In genomic region chr17:40622509-40622928, GRCh38 we compare ENCODE assay signal across 16 cellular contexts. TPM values are rescaled to one million over a fixed set of nuclear protein-coding genes. Genes with fewer than 3 reads are reported as not detected.
A peak's percentile ranks its signal among the peaks of the same experiment; 100 is the strongest.
DNase-seq lines count a peak whose midpoint lies in the region; ATAC-seq lines count a peak whose summit lies in the region.
"Had no signal": no experiment of that assay in that cellular context is flagged by ENCODE, and none has a peak within 500 bp of the region (broad histone marks: within the 10 kb centered on the region; RNA-seq: fewer than 3 reads in every experiment).

No MANE protein-coding gene starts in this region.

- H3K9me3 Mint-ChIP-seq in activated T-helper 1 cell treated with anti-CD3 and anti-CD28 coated beads, Interleukin-12 subunit alpha, Interleukin-12 subunit beta, Interleukin-2, Interleukin-4 antibody, amounts not matched to agents 30 ng/mL and 10 ng/mL and 1 ng/mL, durations not matched to agents 14 hours and 24 hours and 36 hours = no peaks in the 10 kb centered on the region
- no peaks in the 10 kb centered on the region for H3K9me3 Mint-ChIP-seq in stimulated activated naive B cell treated with anti-CD40 and anti-IgM and Interleukin-4, amounts not matched to agents 10 μg/mL and 1 μg/mL and 100 μg/mL, for 72 hours

- peaks cover 12% of the 10 kb centered on the region for H3K36me3 Mint-ChIP-seq in activated T-helper 1 cell treated with anti-CD3 and anti-CD28 coated beads, Interleukin-12 subunit alpha, Interleukin-12 subunit beta, Interleukin-2, Interleukin-4 antibody, amounts not matched to agents 30 ng/mL and 10 ng/mL and 1 ng/mL, durations not matched to agents 14 hours and 24 hours and 36 hours (ENCODE audit: low read depth)
- peaks cover 8% of the 10 kb centered on the region in 2 donors for H3K36me3 Mint-ChIP-seq in stimulated activated naive B cell treated with anti-CD40 and anti-IgM and Interleukin-4, amounts not matched to agents 10 μg/mL and 1 μg/mL and 100 μg/mL, for 72 hours

- intact Hi-C loops in activated T-helper 1 cell treated with anti-CD3 and anti-CD28 coated beads, Interleukin-12 subunit alpha, Interleukin-12 subunit beta, Interleukin-2, Interleukin-4 antibody, amounts not matched to agents 30 ng/mL and 10 ng/mL and 1 ng/mL, durations not matched to agents 14 hours and 24 hours and 36 hours (cut with micrococcal nuclease) = loop anchor here (5.0 to 10.0 kb wide), 4 partner anchors 180 to 1042 kb away; no protein-coding TSS in a partner anchor

- ATAC-seq in stimulated activated naive B cell treated with anti-CD40 and anti-IgM and Interleukin-4, amounts not matched to agents 10 μg/mL and 1 μg/mL and 100 μg/mL, for 72 hours (replicated peaks) = peak; percentile 64 to 73
- no peak for ATAC-seq in GM18511 (IDR thresholded peaks at IDR 0.05; ENCODE audit: unreplicated experiment)
- ATAC-seq in GM19463 (IDR thresholded peaks at IDR 0.05; ENCODE audit: unreplicated experiment) = no peak

- H3K27ac Mint-ChIP-seq in activated T-helper 1 cell treated with anti-CD3 and anti-CD28 coated beads, Interleukin-12 subunit alpha, Interleukin-12 subunit beta, Interleukin-2, Interleukin-4 antibody, amounts not matched to agents 30 ng/mL and 10 ng/mL and 1 ng/mL, durations not matched to agents 14 hours and 24 hours and 36 hours = peak overlapping the region; percentile 71
- H3K27ac Mint-ChIP-seq in stimulated activated naive B cell treated with anti-CD40 and anti-IgM and Interleukin-4, amounts not matched to agents 10 μg/mL and 1 μg/mL and 100 μg/mL, for 72 hours = peak overlapping the region; percentile 72

- peaks cover 70% of the 10 kb centered on the region for H3K4me1 Mint-ChIP-seq in activated T-helper 1 cell treated with anti-CD3 and anti-CD28 coated beads, Interleukin-12 subunit alpha, Interleukin-12 subunit beta, Interleukin-2, Interleukin-4 antibody, amounts not matched to agents 30 ng/mL and 10 ng/mL and 1 ng/mL, durations not matched to agents 14 hours and 24 hours and 36 hours (ENCODE audit: low read depth)
- H3K4me1 Mint-ChIP-seq in stimulated activated naive B cell treated with anti-CD40 and anti-IgM and Interleukin-4, amounts not matched to agents 10 μg/mL and 1 μg/mL and 100 μg/mL, for 72 hours = peaks cover 45 to 76% of the 10 kb centered on the region in 2 donors

- H3K27me3 Mint-ChIP-seq in activated T-helper 1 cell treated with anti-CD3 and anti-CD28 coated beads, Interleukin-12 subunit alpha, Interleukin-12 subunit beta, Interleukin-2, Interleukin-4 antibody, amounts not matched to agents 30 ng/mL and 10 ng/mL and 1 ng/mL, durations not matched to agents 14 hours and 24 hours and 36 hours (ENCODE audit: insufficient read depth) = no peaks in the 10 kb centered on the region
- H3K27me3 Mint-ChIP-seq in stimulated activated naive B cell treated with anti-CD40 and anti-IgM and Interleukin-4, amounts not matched to agents 10 μg/mL and 1 μg/mL and 100 μg/mL, for 72 hours = no peaks in the 10 kb centered on the region

- H3K4me3 Mint-ChIP-seq in activated T-helper 1 cell treated with anti-CD3 and anti-CD28 coated beads, Interleukin-12 subunit alpha, Interleukin-12 subunit beta, Interleukin-2, Interleukin-4 antibody, amounts not matched to agents 30 ng/mL and 10 ng/mL and 1 ng/mL, durations not matched to agents 14 hours and 24 hours and 36 hours = peak overlapping the region; percentile 35
- peak overlapping the region; percentile 37 to 47 for H3K4me3 Mint-ChIP-seq in stimulated activated naive B cell treated with anti-CD40 and anti-IgM and Interleukin-4, amounts not matched to agents 10 μg/mL and 1 μg/mL and 100 μg/mL, for 72 hours

- peak; percentile 59 for DNase-seq in activated CD8-positive, alpha-beta memory T cell treated with anti-CD3 and anti-CD28 coated beads for 24 hours
- DNase-seq in activated CD8-positive, alpha-beta memory T cell treated with anti-CD3 and anti-CD28 coated beads, Interleukin-2, amount 50 U/mL, for 48 hours = no peak
- DNase-seq in Kasumi-1 (lab: John Stamatoyannopoulos, UW) (peak; percentile 51 to 55), DMS79 treated with DMSO at 0.1 percent for 48 hours (lab: John Stamatoyannopoulos, UW) (no peak)
- DNase-seq in activated T-helper 1 cell treated with anti-CD3 and anti-CD28 coated beads, Interleukin-12 subunit alpha, Interleukin-12 subunit beta, Interleukin-2, Interleukin-4 antibody, amounts not matched to agents 30 ng/mL and 10 ng/mL and 1 ng/mL, durations not matched to agents 14 hours and 24 hours and 36 hours (ENCODE audit: low spot score) = no peak
- no peak for DNase-seq in stimulated activated naive B cell treated with anti-CD40 and anti-IgM and Interleukin-4, amounts not matched to agents 10 μg/mL and 1 μg/mL and 100 μg/mL, for 72 hours
- DNase-seq: activated gamma-delta T cell; caudate nucleus; DMS153; kidney; NCI-H1092; NK-92 treated with Interleukin-12 subunit alpha and Interleukin-12 subunit beta, amount 100 ng/mL, for 24 hours had no signal

RNA-seq across cellular contexts. Expression of gene SMARCE1, which starts 25.1 kb away (rescaled TPM):
- 125 and 132 TPM in 2 replicates for total RNA-seq in activated T-helper 1 cell treated with anti-CD3 and anti-CD28 coated beads, Interleukin-12 subunit alpha, Interleukin-12 subunit beta, Interleukin-2, Interleukin-4 antibody, amounts not matched to agents 30 ng/mL and 10 ng/mL and 1 ng/mL, durations not matched to agents 14 hours and 24 hours and 36 hours

RNA-seq across cellular contexts. Expression of gene KRT222, which starts 42.5 kb away (rescaled TPM):
- not detected in 2 replicates for total RNA-seq in activated T-helper 1 cell treated with anti-CD3 and anti-CD28 coated beads, Interleukin-12 subunit alpha, Interleukin-12 subunit beta, Interleukin-2, Interleukin-4 antibody, amounts not matched to agents 30 ng/mL and 10 ng/mL and 1 ng/mL, durations not matched to agents 14 hours and 24 hours and 36 hours
- total RNA-seq: endothelial cell of umbilical vein, SJSA1 had no signal

RNA-seq across cellular contexts. Expression of gene CCR7, which starts 57.2 kb away (rescaled TPM):
- total RNA-seq in activated T-helper 1 cell treated with anti-CD3 and anti-CD28 coated beads, Interleukin-12 subunit alpha, Interleukin-12 subunit beta, Interleukin-2, Interleukin-4 antibody, amounts not matched to agents 30 ng/mL and 10 ng/mL and 1 ng/mL, durations not matched to agents 14 hours and 24 hours and 36 hours = 165 and 166 TPM in 2 replicates
- total RNA-seq: endothelial cell of umbilical vein, SJSA1 had no signal

Comparison
In these comparisons a context has a peak if more than half of its experiments do, and no peak if none do; other contexts are left out.
1. DNase-seq: peak in activated CD8-positive, alpha-beta memory T cell treated with anti-CD3 and anti-CD28 coated beads for 24 hours (single experiment) and Kasumi-1 (2 of 2); none in activated CD8-positive, alpha-beta memory T cell treated with anti-CD3 and anti-CD28 coated beads, Interleukin-2, amount 50 U/mL, for 48 hours (single experiment), activated T-helper 1 cell treated with anti-CD3 and anti-CD28 coated beads, Interleukin-12 subunit alpha, Interleukin-12 subunit beta, Interleukin-2, Interleukin-4 antibody, amounts not matched to agents 30 ng/mL and 10 ng/mL and 1 ng/mL, durations not matched to agents 14 hours and 24 hours and 36 hours (single experiment), stimulated activated naive B cell treated with anti-CD40 and anti-IgM and Interleukin-4, amounts not matched to agents 10 μg/mL and 1 μg/mL and 100 μg/mL, for 72 hours (single experiment) and DMS79 treated with DMSO at 0.1 percent for 48 hours (single experiment).
2. ATAC-seq: peak in stimulated activated naive B cell treated with anti-CD40 and anti-IgM and Interleukin-4, amounts not matched to agents 10 μg/mL and 1 μg/mL and 100 μg/mL, for 72 hours (2 of 2); none in GM18511 (single experiment) and GM19463 (single experiment).